Comparison of ENCODE assay signal across 11 cellular contexts in genomic region chr22:24181088-24181995, GRCh38. TPM values are rescaled to one million over a fixed set of nuclear protein-coding genes. Genes with fewer than 3 reads are reported as not detected.
DNase-seq lines count a peak whose midpoint lies in the region; ATAC-seq lines count a peak whose summit lies in the region.
"Had no signal": no experiment of that assay in that cellular context is flagged by ENCODE, and none has a peak within 500 bp of the region (broad histone marks: within the 10 kb centered on the region; RNA-seq: fewer than 3 reads in every experiment).

SUSD2 (plus strand) TSS chr22:24181487; CDS start chr22:24181520, 33 bp downstream.

- no peak within 1 kb of the TSS for H3K27ac ChIP-seq in iPS-20b (ENCODE audit: low read length)

- peaks cover 8% of the 10 kb centered on the region for H3K4me1 ChIP-seq in iPS-20b (ENCODE audit: insufficient read depth, low read length)

- H3K36me3 Mint-ChIP-seq in activated naive CD8-positive, alpha-beta T cell treated with anti-CD3 and anti-CD28 coated beads, Interleukin-2, amount 10 ng/mL, durations not matched to agents 7 days and 5 days: no peaks in the 10 kb centered on the region
- peaks cover 7% of the 10 kb centered on the region for H3K36me3 Mint-ChIP-seq in stimulated activated effector memory CD8-positive, alpha-beta T cell treated with anti-CD3 and anti-CD28 coated beads, Interleukin-12 subunit alpha, Interleukin-12 subunit beta, amount 100 ng/mL, for 72 hours

- POLR2A ChIA-PET in activated naive CD8-positive, alpha-beta T cell treated with anti-CD3 and anti-CD28 coated beads, Interleukin-2, amount 10 ng/mL, durations not matched to agents 7 days and 5 days (lab: Charles Lee): interaction anchor here (4.6 kb wide), 1 partner anchor 24 kb away, joined by 23 read pairs; no protein-coding TSS in a partner anchor

- no peak within 1 kb of the TSS for H3K4me3 Mint-ChIP-seq in activated naive CD8-positive, alpha-beta T cell treated with anti-CD3 and anti-CD28 coated beads, Interleukin-2, amount 10 ng/mL, durations not matched to agents 7 days and 5 days
- no peak within 1 kb of the TSS for H3K4me3 Mint-ChIP-seq in stimulated activated effector memory CD8-positive, alpha-beta T cell treated with anti-CD3 and anti-CD28 coated beads, Interleukin-12 subunit alpha, Interleukin-12 subunit beta, amount 100 ng/mL, for 72 hours
- H3K4me3 Mint-ChIP-seq: activated T-cell treated with anti-CD3 and anti-CD28 coated beads, Interleukin-2, amount 50 U/mL, for 24 hours; stimulated activated naive CD8-positive, alpha-beta T cell treated with anti-CD3 and anti-CD28 coated beads, Interleukin-15, amount 100 ng/mL, for 72 hours had no signal

- no peaks in the 10 kb centered on the region for H3K9me3 ChIP-seq in iPS-20b (ENCODE audit: insufficient read depth, low read depth, low read length)

- no peaks in the 10 kb centered on the region for H3K9me3 Mint-ChIP-seq in activated naive CD8-positive, alpha-beta T cell treated with anti-CD3 and anti-CD28 coated beads, Interleukin-2, amount 10 ng/mL, durations not matched to agents 7 days and 5 days
- no peaks in the 10 kb centered on the region for H3K9me3 Mint-ChIP-seq in stimulated activated effector memory CD8-positive, alpha-beta T cell treated with anti-CD3 and anti-CD28 coated beads, Interleukin-12 subunit alpha, Interleukin-12 subunit beta, amount 100 ng/mL, for 72 hours
- H3K9me3 Mint-ChIP-seq: activated T-cell treated with anti-CD3 and anti-CD28 coated beads, Interleukin-2, amount 50 U/mL, for 24 hours; stimulated activated naive CD8-positive, alpha-beta T cell treated with anti-CD3 and anti-CD28 coated beads, Interleukin-15, amount 100 ng/mL, for 72 hours had no signal

- peak within 1 kb of the TSS; percentile 61 for H3K27ac Mint-ChIP-seq in activated naive CD8-positive, alpha-beta T cell treated with anti-CD3 and anti-CD28 coated beads, Interleukin-2, amount 10 ng/mL, durations not matched to agents 7 days and 5 days
- peak within 1 kb of the TSS; percentile 43 for H3K27ac Mint-ChIP-seq in stimulated activated effector memory CD8-positive, alpha-beta T cell treated with anti-CD3 and anti-CD28 coated beads, Interleukin-12 subunit alpha, Interleukin-12 subunit beta, amount 100 ng/mL, for 72 hours
- H3K27ac Mint-ChIP-seq: activated T-cell treated with anti-CD3 and anti-CD28 coated beads, Interleukin-2, amount 50 U/mL, for 24 hours had no signal

- no peaks in the 10 kb centered on the region for H3K4me1 Mint-ChIP-seq in activated naive CD8-positive, alpha-beta T cell treated with anti-CD3 and anti-CD28 coated beads, Interleukin-2, amount 10 ng/mL, durations not matched to agents 7 days and 5 days
- H3K4me1 Mint-ChIP-seq in stimulated activated effector memory CD8-positive, alpha-beta T cell treated with anti-CD3 and anti-CD28 coated beads, Interleukin-12 subunit alpha, Interleukin-12 subunit beta, amount 100 ng/mL, for 72 hours: no peaks in the 10 kb centered on the region
- H3K4me1 Mint-ChIP-seq: stimulated activated naive CD8-positive, alpha-beta T cell treated with anti-CD3 and anti-CD28 coated beads, Interleukin-15, amount 100 ng/mL, for 72 hours had no signal

- no peak within 1 kb of the TSS for H3K9ac ChIP-seq in iPS-20b (ENCODE audit: low read depth, low read length)

- peak; percentile 77 for DNase-seq in HuH-7 (ENCODE audit: low spot score)
- DNase-seq in activated naive CD8-positive, alpha-beta T cell treated with anti-CD3 and anti-CD28 coated beads, Interleukin-2, amount 10 ng/mL, durations not matched to agents 7 days and 5 days: no peak
- DNase-seq in stimulated activated effector memory CD8-positive, alpha-beta T cell treated with anti-CD3 and anti-CD28 coated beads, Interleukin-12 subunit alpha, Interleukin-12 subunit beta, amount 100 ng/mL, for 72 hours (ENCODE audit: low spot score in 2 of 2): no peak
- DNase-seq in MV-4-11 (lab: John Stamatoyannopoulos, UW): no peak
- DNase-seq in HPDE6-E6E7 (ENCODE audit: extremely low spot score): no peak
- no peak for DNase-seq in NCI-H2029 treated with DMSO at 0.1 percent for 48 hours (lab: John Stamatoyannopoulos, UW)
- no peak for DNase-seq in SW 1271 (lab: John Stamatoyannopoulos, UW)
- DNase-seq: activated T-cell treated with anti-CD3 and anti-CD28 coated beads, Interleukin-2, amount 50 U/mL, for 24 hours; stimulated activated naive CD8-positive, alpha-beta T cell treated with anti-CD3 and anti-CD28 coated beads, Interleukin-15, amount 100 ng/mL, for 72 hours had no signal

- no peaks in the 10 kb centered on the region for H3K27me3 Mint-ChIP-seq in activated naive CD8-positive, alpha-beta T cell treated with anti-CD3 and anti-CD28 coated beads, Interleukin-2, amount 10 ng/mL, durations not matched to agents 7 days and 5 days
- H3K27me3 Mint-ChIP-seq: activated T-cell treated with anti-CD3 and anti-CD28 coated beads, Interleukin-2, amount 50 U/mL, for 24 hours; stimulated activated naive CD8-positive, alpha-beta T cell treated with anti-CD3 and anti-CD28 coated beads, Interleukin-15, amount 100 ng/mL, for 72 hours had no signal

- H3K27me3 ChIP-seq in iPS-20b (ENCODE audit: insufficient read depth, low read length): no peaks in the 10 kb centered on the region
- H3K27me3 ChIP-seq: dorsolateral prefrontal cortex had no signal

- peak within 1 kb of the TSS; percentile 33; the same call in 1 of the 2 replicates for H3K4me3 ChIP-seq in iPS-20b (ENCODE audit: low read length)

- ATAC-seq in activated naive CD8-positive, alpha-beta T cell treated with anti-CD3 and anti-CD28 coated beads, Interleukin-2, amount 10 ng/mL, durations not matched to agents 7 days and 5 days (ENCODE audit: low read depth): no peak
- ATAC-seq in stimulated activated effector memory CD8-positive, alpha-beta T cell treated with anti-CD3 and anti-CD28 coated beads, Interleukin-12 subunit alpha, Interleukin-12 subunit beta, amount 100 ng/mL, for 72 hours: no peak
- ATAC-seq: stimulated activated naive CD8-positive, alpha-beta T cell treated with anti-CD3 and anti-CD28 coated beads, Interleukin-15, amount 100 ng/mL, for 72 hours had no signal

- no peaks in the 10 kb centered on the region for H3K36me3 ChIP-seq in iPS-20b (ENCODE audit: insufficient read depth, low read depth, low read length)

RNA-seq across cellular contexts. Expression of gene SUSD2, which starts in this region (rescaled TPM):
- total RNA-seq in activated naive CD8-positive, alpha-beta T cell treated with anti-CD3 and anti-CD28 coated beads, Interleukin-2, amount 10 ng/mL, durations not matched to agents 7 days and 5 days: 1 to 10 TPM in 1 of 2 experiments, under 1 TPM in 1; 0.94 to 1.2 TPM
